ENCODE assay signal across 8 cellular contexts in genomic region chr10:8055420-8056349, GRCh38. TPM values are rescaled to one million over a fixed set of nuclear protein-coding genes. Genes with fewer than 3 reads are reported as not detected.
A peak's percentile ranks its signal among the peaks of the same experiment; 100 is the strongest.
DNase-seq lines count a peak whose midpoint lies in the region; ATAC-seq, FAIRE-seq and TF ChIP-seq lines count a peak whose summit lies in the region.

No MANE protein-coding gene starts in this region.

- TF ChIP-seq CTCF in astrocyte (IDR thresholded peaks at IDR 0.05; ENCODE audit: insufficient read depth, low read depth, low read length) (no peak), lower lobe of right lung (IDR thresholded peaks at IDR 0.05) (no peak), transverse colon (IDR thresholded peaks at IDR 0.05) (no peak), tibial nerve (IDR thresholded peaks at IDR 0.05) (no peak)

- H3K9ac ChIP-seq in astrocyte (ENCODE audit: low read length): peak overlapping the region; percentile 63

- H3K27ac ChIP-seq in astrocyte (ENCODE audit: low read depth, low read length) (no peak overlapping the region), lower lobe of right lung (peak overlapping the region; percentile 78), transverse colon (peak overlapping the region; percentile 36 to 63 (median 47)), tibial nerve (peak overlapping the region in 1 of 4 donors; percentile 50)

- peak; percentile 32 for ATAC-seq in lower lobe of right lung
- ATAC-seq in HG03342 (IDR thresholded peaks at IDR 0.05; ENCODE audit: unreplicated experiment): no peak

- peak overlapping the region; percentile 90 for H3K4me3 Mint-ChIP-seq in activated CD4-positive, alpha-beta T cell treated with anti-CD3 and anti-CD28 coated beads, Interleukin-2, amount 10 ng/mL, durations not matched to agents 24 days and 14 days
- peak overlapping the region; percentile 99 for H3K4me3 Mint-ChIP-seq in astrocyte (ENCODE audit: unreplicated experiment)

- peak overlapping the region; percentile 93 for H3K27ac Mint-ChIP-seq in activated CD4-positive, alpha-beta T cell treated with anti-CD3 and anti-CD28 coated beads, Interleukin-2, amount 10 ng/mL, durations not matched to agents 24 days and 14 days
- H3K27ac Mint-ChIP-seq in astrocyte (ENCODE audit: unreplicated experiment): no peak overlapping the region

- no peak for TF ChIP-seq EP300 in transverse colon (IDR thresholded peaks at IDR 0.05; ENCODE audit: low read depth)
- no peak for TF ChIP-seq EP300 in tibial nerve (IDR thresholded peaks at IDR 0.05)

- intact Hi-C loops in activated CD4-positive, alpha-beta T cell treated with anti-CD3 and anti-CD28 coated beads, Interleukin-2, amount 10 ng/mL, durations not matched to agents 24 days and 14 days (cut with micrococcal nuclease): loop anchor here (1.0 to 10.0 kb wide), 4 partner anchors 347 to 969 kb away; no protein-coding TSS in a partner anchor
- intact Hi-C loops in lower lobe of right lung (cut with DNase I): no loop called here
- intact Hi-C loops in transverse colon (cut with DNase I; ENCODE audit: low total_unique reads): no loop called here

- H3K4me1 ChIP-seq in astrocyte (ENCODE audit: insufficient read depth, low read length) (peaks cover 10% of the 10 kb centered on the region), lower lobe of right lung (peaks cover 72% of the 10 kb centered on the region), transverse colon (peaks cover 21 to 56% (median 46%) of the 10 kb centered on the region in 4 donors), tibial nerve (peaks cover 0 to 76% (median 42%) of the 10 kb centered on the region in 4 donors)

- DNase-seq in activated CD4-positive, alpha-beta T cell treated with anti-CD3 and anti-CD28 coated beads, Interleukin-2, amount 10 ng/mL, durations not matched to agents 24 days and 14 days: peak; percentile 85
- DNase-seq in activated CD4-positive, alpha-beta T cell treated with anti-CD3 and anti-CD28 coated beads for 1 hour: no peak
- DNase-seq in astrocyte (ENCODE audit: low read depth) (no peak), lower lobe of right lung (no peak), transverse colon (no peak), tibial nerve (ENCODE audit: low spot score in 2 of 2) (no peak), NCI-H446 treated with DMSO at 0.1 percent for 48 hours (lab: John Stamatoyannopoulos, UW) (no peak)

- peak overlapping the region; percentile 92 for H3K4me2 ChIP-seq in astrocyte (ENCODE audit: low read length)

- peaks cover 17% of the 10 kb centered on the region for H3K27me3 Mint-ChIP-seq in activated CD4-positive, alpha-beta T cell treated with anti-CD3 and anti-CD28 coated beads, Interleukin-2, amount 10 ng/mL, durations not matched to agents 24 days and 14 days
- H3K27me3 Mint-ChIP-seq in astrocyte (ENCODE audit: low read depth, unreplicated experiment): peaks cover 35% of the 10 kb centered on the region

- H2AFZ ChIP-seq in astrocyte (ENCODE audit: low read depth, low read length): peak overlapping the region; percentile 41

- peaks cover 49% of the 10 kb centered on the region for H3K4me1 Mint-ChIP-seq in activated CD4-positive, alpha-beta T cell treated with anti-CD3 and anti-CD28 coated beads, Interleukin-2, amount 10 ng/mL, durations not matched to agents 24 days and 14 days
- H3K4me1 Mint-ChIP-seq in astrocyte (ENCODE audit: low read depth, unreplicated experiment): peaks cover 22% of the 10 kb centered on the region

- in situ Hi-C loops in transverse colon (cut with MboI; ENCODE audit: low pct_ligation_motif_present in 1 of 4, low pct_unique_long_range_greater_than_20kb in 1 of 4, low sequenced_read_pairs in 3 of 4): no loop called here

- 8 to 23% methylated on average over 21 to 55 of the region's 85 CpGs for WGBS in transverse colon (ENCODE audit: low coverage in 1 of 2), 2 donors
- WGBS in tibial nerve, 2 donors: 13 to 17% methylated on average over 38 to 63 of the region's 85 CpGs

- peaks cover 4% of the 10 kb centered on the region for H4K20me1 ChIP-seq in astrocyte (ENCODE audit: insufficient read depth, low read length)

- TF ChIP-seq POLR2A in transverse colon (IDR thresholded peaks at IDR 0.05) (no peak), tibial nerve (IDR thresholded peaks at IDR 0.05) (no peak)

- no peaks in the 10 kb centered on the region for H3K9me3 Mint-ChIP-seq in activated CD4-positive, alpha-beta T cell treated with anti-CD3 and anti-CD28 coated beads, Interleukin-2, amount 10 ng/mL, durations not matched to agents 24 days and 14 days
- no peaks in the 10 kb centered on the region for H3K9me3 Mint-ChIP-seq in astrocyte (ENCODE audit: unreplicated experiment)

- H3K36me3 ChIP-seq in astrocyte (ENCODE audit: insufficient read depth, low read length) (no peaks in the 10 kb centered on the region), lower lobe of right lung (no peaks in the 10 kb centered on the region), transverse colon (no peaks in the 10 kb centered on the region), tibial nerve (no peaks in the 10 kb centered on the region)

- H3K79me2 ChIP-seq in astrocyte (ENCODE audit: insufficient read depth, low read length): no peaks in the 10 kb centered on the region

- H3K9me3 ChIP-seq in astrocyte (ENCODE audit: insufficient read depth, low read depth, low read length) (no peaks in the 10 kb centered on the region), lower lobe of right lung (no peaks in the 10 kb centered on the region), transverse colon (no peaks in the 10 kb centered on the region), tibial nerve (no peaks in the 10 kb centered on the region)

- no peak for FAIRE-seq in astrocyte (lab: Jason Lieb, UNC)

- peaks cover 57% of the 10 kb centered on the region for H3K36me3 Mint-ChIP-seq in activated CD4-positive, alpha-beta T cell treated with anti-CD3 and anti-CD28 coated beads, Interleukin-2, amount 10 ng/mL, durations not matched to agents 24 days and 14 days (ENCODE audit: low read depth)
- peaks cover 8% of the 10 kb centered on the region for H3K36me3 Mint-ChIP-seq in astrocyte (ENCODE audit: low read depth, unreplicated experiment)

- peak overlapping the region; percentile 62 for H3K4me3 ChIP-seq in astrocyte (ENCODE audit: insufficient read depth, low read depth, low read length)
- peak overlapping the region; percentile 60 for H3K4me3 ChIP-seq in lower lobe of right lung
- peak overlapping the region in 3 of 4 donors; percentile 30 to 63 (median 43) for H3K4me3 ChIP-seq in transverse colon
- H3K4me3 ChIP-seq in tibial nerve: peak overlapping the region in 2 of 4 donors; percentile 42 to 49

- H3K27me3 ChIP-seq in astrocyte (ENCODE audit: insufficient read depth, low read length): peaks cover 53% of the 10 kb centered on the region
- H3K27me3 ChIP-seq in lower lobe of right lung (ENCODE audit: low read depth): peaks cover 86% of the 10 kb centered on the region
- peaks cover 100% of the 10 kb centered on the region for H3K27me3 ChIP-seq in transverse colon
- peaks cover 5 to 100% of the 10 kb centered on the region in 2 donors for H3K27me3 ChIP-seq in tibial nerve

RNA-seq across cellular contexts. Expression of gene GATA3, which starts 1.2 kb away (rescaled TPM):
- total RNA-seq in activated CD4-positive, alpha-beta T cell treated with anti-CD3 and anti-CD28 coated beads, Interleukin-2, amount 10 ng/mL, durations not matched to agents 24 days and 14 days: 79.7 and 81.0 TPM in 2 replicates
- total RNA-seq in astrocyte: 11.8 and 17.6 TPM in 2 replicates
- total RNA-seq in lower lobe of right lung: 4.6 TPM
- total RNA-seq in transverse colon: under 1 TPM in 1 of 4 donors, not detected in 3; 0.48 TPM
- under 1 TPM in 1 of 4 donors, not detected in 3; 0.60 TPM for total RNA-seq in tibial nerve
